In genomic region chr19:42529248-42529764, GRCh38 we compare ENCODE assay signal across 1 cellular context.
A peak's percentile ranks its signal among the peaks of the same experiment; 100 is the strongest.
TF ChIP-seq lines count a peak whose summit lies in the region.

No MANE protein-coding gene starts in this region.

TF ChIP-seq in HepG2, 621 proteins besides CTCF, POLR2A, EP300 and RAD21 (continued from another document and continues in another):
- TF ChIP-seq HIC2 (CRISPR knock-in tag; IDR thresholded peaks at IDR 0.05; ENCODE audit: low read depth): 0 out of 2 replicates have a peak, but pooled peaks have one; percentile 24
- TF ChIP-seq ZNF275 (CRISPR knock-in tag; IDR thresholded peaks at IDR 0.05; ENCODE audit: borderline replicate concordance): 0 out of 2 replicates have a peak, but pooled peaks have one; percentile 42
- TF ChIP-seq NFYC (CRISPR knock-in tag; IDR thresholded peaks at IDR 0.05): no peak
- TF ChIP-seq ZNF101 (CRISPR knock-in tag; IDR thresholded peaks at IDR 0.05; ENCODE audit: borderline replicate concordance, low read depth): no peak
- TF ChIP-seq ZMYM4 (CRISPR knock-in tag; IDR thresholded peaks at IDR 0.05): peak; percentile 51; the same call in 1 of the 2 replicates
- peak; percentile 7; the same call in 1 of the 2 replicates for TF ChIP-seq ZNF281 (CRISPR knock-in tag; IDR thresholded peaks at IDR 0.05; ENCODE audit: borderline replicate concordance)
- TF ChIP-seq POLR2G (IDR thresholded peaks at IDR 0.05; ENCODE audit: low read depth, low read length): peak; percentile 29; the same call in 1 of the 2 replicates
- TF ChIP-seq NFAT5 (CRISPR knock-in tag; IDR thresholded peaks at IDR 0.05): no peak
- TF ChIP-seq RCOR2 (CRISPR knock-in tag; IDR thresholded peaks at IDR 0.05): peak; percentile 37; the same call in 1 of the 2 replicates
- peak; percentile 35; the same call in 1 of the 2 replicates for TF ChIP-seq YEATS2 (CRISPR knock-in tag; IDR thresholded peaks at IDR 0.05; ENCODE audit: borderline replicate concordance)
- TF ChIP-seq ARNT (IDR thresholded peaks at IDR 0.05): no peak
- peak; percentile 35 for TF ChIP-seq SRSF1 (optimal IDR thresholded peaks at IDR 0.05; ENCODE audit: low read depth, low read length)
- TF ChIP-seq TP53 (CRISPR knock-in tag; conservative IDR thresholded peaks at IDR 0.05): 0 out of 2 replicates have a peak, but pooled peaks have one; percentile 87
- TF ChIP-seq HCFC1 (IDR thresholded peaks at IDR 0.05; ENCODE audit: low read depth, low read length): no peak
- peak; percentile 79 for TF ChIP-seq RXRA (CRISPR knock-in tag; IDR thresholded peaks at IDR 0.05)
- TF ChIP-seq ZBTB7A (CRISPR knock-in tag; IDR thresholded peaks at IDR 0.05): peak; percentile 51; the same call in 1 of the 2 replicates
- TF ChIP-seq TRAFD1 (CRISPR knock-in tag; IDR thresholded peaks at IDR 0.05; ENCODE audit: borderline replicate concordance): no peak
- peak; percentile 31; the same call in 1 of the 2 replicates for TF ChIP-seq ZGPAT (CRISPR knock-in tag; IDR thresholded peaks at IDR 0.05)
- 0 out of 2 replicates have a peak, but pooled peaks have one; percentile 55 for TF ChIP-seq ZFP37 (CRISPR knock-in tag; IDR thresholded peaks at IDR 0.05; ENCODE audit: borderline replicate concordance)
- TF ChIP-seq ZNF772 (CRISPR knock-in tag; IDR thresholded peaks at IDR 0.05): 0 out of 2 replicates have a peak, but pooled peaks have one; percentile 31
- peak; percentile 46; the same call in 1 of the 2 replicates for TF ChIP-seq ZNF710 (CRISPR knock-in tag; IDR thresholded peaks at IDR 0.05; ENCODE audit: borderline replicate concordance)
- TF ChIP-seq NFE2L1 (CRISPR knock-in tag; IDR thresholded peaks at IDR 0.05; ENCODE audit: borderline replicate concordance): no peak
- TF ChIP-seq HOXA3 (CRISPR knock-in tag; IDR thresholded peaks at IDR 0.05): 0 out of 2 replicates have a peak, but pooled peaks have one; percentile 11
- no peak for TF ChIP-seq ZNF230 (CRISPR knock-in tag; IDR thresholded peaks at IDR 0.05)
- TF ChIP-seq IRF2 (CRISPR knock-in tag; IDR thresholded peaks at IDR 0.05): peak; percentile 76
- TF ChIP-seq THAP7 (CRISPR knock-in tag; IDR thresholded peaks at IDR 0.05): no peak
- TF ChIP-seq HMG20A (CRISPR knock-in tag; IDR thresholded peaks at IDR 0.05; ENCODE audit: borderline replicate concordance): peak; percentile 31; the same call in 1 of the 2 replicates
- peak; percentile 68 for TF ChIP-seq NR2F6 (IDR thresholded peaks at IDR 0.05)
- TF ChIP-seq NR2F6 (CRISPR knock-in tag; IDR thresholded peaks at IDR 0.05): peak; percentile 81
- TF ChIP-seq ZNF629 (CRISPR knock-in tag; conservative IDR thresholded peaks at IDR 0.05): peak; percentile 26; the same call in 1 of the 2 replicates
- TF ChIP-seq GTF3A (CRISPR knock-in tag; conservative IDR thresholded peaks at IDR 0.05): peak; percentile 60
- TF ChIP-seq ZFP91 (CRISPR knock-in tag; IDR thresholded peaks at IDR 0.05; ENCODE audit: borderline replicate concordance): peak; percentile 44
- peak; percentile 4; the same call in 1 of the 2 replicates for TF ChIP-seq TFAP4 (IDR thresholded peaks at IDR 0.05; ENCODE audit: borderline replicate concordance, low read depth)
- 0 out of 3 replicates have a peak, but pooled peaks have one; percentile 11 for TF ChIP-seq MXI1 (IDR thresholded peaks at IDR 0.05; ENCODE audit: borderline replicate concordance, low read depth, low read length)
- peak; percentile 45; the same call in 1 of the 2 replicates for TF ChIP-seq KAT8 (CRISPR knock-in tag; IDR thresholded peaks at IDR 0.05)
- TF ChIP-seq NFE2 (CRISPR knock-in tag; IDR thresholded peaks at IDR 0.05): no peak
- TF ChIP-seq HOXA5 (CRISPR knock-in tag; IDR thresholded peaks at IDR 0.05): peak; percentile 60; the same call in 1 of the 2 replicates
